10 cellular contexts compared by ENCODE assay signal in the genomic region with DNA sequence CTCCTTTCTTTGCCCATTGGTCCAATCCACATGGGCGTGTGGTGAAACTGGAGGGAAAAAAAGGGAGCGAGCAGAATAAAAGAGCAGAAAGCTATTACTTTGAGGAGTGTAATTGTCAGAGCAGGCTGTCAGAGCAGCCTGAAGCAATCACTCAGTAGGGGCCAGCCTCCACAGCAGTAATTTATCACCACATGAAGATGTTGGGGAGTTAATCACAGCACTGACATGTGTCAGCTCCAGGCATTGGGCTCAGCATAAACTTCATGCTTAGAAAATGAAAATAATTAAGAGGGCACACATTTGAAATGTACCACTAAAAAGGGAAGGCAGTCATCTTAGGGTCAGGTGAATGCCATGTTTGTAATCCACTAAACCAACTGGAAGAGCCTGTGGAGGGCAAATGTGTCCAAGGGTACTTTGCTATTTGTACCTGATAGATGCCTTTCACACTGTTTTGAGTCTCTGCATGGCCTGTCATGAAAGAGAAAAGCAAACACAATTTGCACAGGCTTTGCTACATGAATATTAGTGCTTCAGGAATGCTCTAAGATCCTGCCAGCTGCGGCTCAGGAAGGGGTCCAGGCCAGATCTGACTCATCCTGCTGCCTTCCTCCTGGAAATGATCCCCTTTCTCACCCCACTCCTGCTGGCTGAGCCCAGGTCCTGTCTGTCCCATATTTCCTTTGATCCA. TPM values are rescaled to one million over a fixed set of nuclear protein-coding genes. Genes with fewer than 3 reads are reported as not detected.
DNase-seq lines count a peak whose midpoint lies in the region; ATAC-seq and TF ChIP-seq lines count a peak whose summit lies in the region.
"Had no signal": no experiment of that assay in that cellular context is flagged by ENCODE, and none has a peak within 500 bp of the region (broad histone marks: within the 10 kb centered on the region; RNA-seq: fewer than 3 reads in every experiment).

No MANE protein-coding gene starts in this region.

- H3K9me3 ChIP-seq in WERI-Rb-1 (ENCODE audit: severe bottlenecking) = no peaks in the 10 kb centered on the region

- no peak overlapping the region for H3K4me3 ChIP-seq in WERI-Rb-1 (ENCODE audit: low read depth, low read length)

- H3K9me3 Mint-ChIP-seq in activated naive CD8-positive, alpha-beta T cell treated with anti-CD3 and anti-CD28 coated beads, Interleukin-2, amount 50 U/mL, for 24 hours = no peaks in the 10 kb centered on the region

- ATAC-seq in Right ventricle myocardium superior (ENCODE audit: poor library complexity) (no peak), GM21786 (IDR thresholded peaks at IDR 0.05; ENCODE audit: unreplicated experiment) (no peak), HG03457 (IDR thresholded peaks at IDR 0.05; ENCODE audit: unreplicated experiment) (no peak)
- no peak for ATAC-seq in activated naive CD8-positive, alpha-beta T cell treated with anti-CD3 and anti-CD28 coated beads, Interleukin-2, amount 50 U/mL, for 24 hours

- H3K27ac Mint-ChIP-seq in activated naive CD8-positive, alpha-beta T cell treated with anti-CD3 and anti-CD28 coated beads, Interleukin-2, amount 50 U/mL, for 24 hours = peak overlapping the region; percentile 39

- H3K36me3 ChIP-seq in WERI-Rb-1 = no peaks in the 10 kb centered on the region

- no peak for TF ChIP-seq CTCF in WERI-Rb-1 (IDR thresholded peaks at IDR 0.05; ENCODE audit: low read depth, low read length)

- intact Hi-C loops in Right ventricle myocardium superior (cut with DNase I) = no loop called here
- intact Hi-C loops in cardiac septum (cut with DNase I) = loop anchor here (10.0 kb wide), 1 partner anchor 652 kb away; no protein-coding TSS in a partner anchor

- H3K27me3 Mint-ChIP-seq in activated naive CD8-positive, alpha-beta T cell treated with anti-CD3 and anti-CD28 coated beads, Interleukin-2, amount 50 U/mL, for 24 hours = no peaks in the 10 kb centered on the region

- peaks cover 13% of the 10 kb centered on the region for H3K27me3 ChIP-seq in WERI-Rb-1 (ENCODE audit: insufficient read depth, low read depth, severe bottlenecking)

- H3K4me1 Mint-ChIP-seq in activated naive CD8-positive, alpha-beta T cell treated with anti-CD3 and anti-CD28 coated beads, Interleukin-2, amount 50 U/mL, for 24 hours = peaks cover 66% of the 10 kb centered on the region

- H3K27ac ChIP-seq in WERI-Rb-1 = no peak overlapping the region

- peak overlapping the region; percentile 43 for H3K4me3 Mint-ChIP-seq in activated naive CD8-positive, alpha-beta T cell treated with anti-CD3 and anti-CD28 coated beads, Interleukin-2, amount 50 U/mL, for 24 hours

- peaks cover 15% of the 10 kb centered on the region for H3K36me3 Mint-ChIP-seq in activated naive CD8-positive, alpha-beta T cell treated with anti-CD3 and anti-CD28 coated beads, Interleukin-2, amount 50 U/mL, for 24 hours (ENCODE audit: low read depth)

- DNase-seq in Right ventricle myocardium superior = peak; percentile 50
- DNase-seq in cardiac septum (ENCODE audit: low spot score) = no peak
- no peak for DNase-seq in activated naive CD8-positive, alpha-beta T cell treated with anti-CD3 and anti-CD28 coated beads, Interleukin-2, amount 50 U/mL, for 24 hours
- peak; percentile 79 for DNase-seq in left kidney (ENCODE audit: low read depth, low spot score)
- DNase-seq in WERI-Rb-1 = no peak
- no peak for DNase-seq in hippocampal formation (lab: John Stamatoyannopoulos, UW)
- DNase-seq: GF-D8, NCI-H1105 treated with DMSO at 0.1 percent for 48 hours had no signal

RNA-seq across cellular contexts. Expression of gene PTGER4, which starts 2.9 kb away (rescaled TPM):
- total RNA-seq in Right ventricle myocardium superior (7.4 TPM), cardiac septum (6.1 TPM)

Comparison
In these comparisons a context has a peak if more than half of its experiments do, and no peak if none do; other contexts are left out.
1. DNase-seq: peak in Right ventricle myocardium superior (single experiment) and left kidney (single experiment); none in cardiac septum (single experiment), activated naive CD8-positive, alpha-beta T cell treated with anti-CD3 and anti-CD28 coated beads, Interleukin-2, amount 50 U/mL, for 24 hours (single experiment), WERI-Rb-1 (single experiment) and hippocampal formation (0 of 2).